In the genomic region with DNA sequence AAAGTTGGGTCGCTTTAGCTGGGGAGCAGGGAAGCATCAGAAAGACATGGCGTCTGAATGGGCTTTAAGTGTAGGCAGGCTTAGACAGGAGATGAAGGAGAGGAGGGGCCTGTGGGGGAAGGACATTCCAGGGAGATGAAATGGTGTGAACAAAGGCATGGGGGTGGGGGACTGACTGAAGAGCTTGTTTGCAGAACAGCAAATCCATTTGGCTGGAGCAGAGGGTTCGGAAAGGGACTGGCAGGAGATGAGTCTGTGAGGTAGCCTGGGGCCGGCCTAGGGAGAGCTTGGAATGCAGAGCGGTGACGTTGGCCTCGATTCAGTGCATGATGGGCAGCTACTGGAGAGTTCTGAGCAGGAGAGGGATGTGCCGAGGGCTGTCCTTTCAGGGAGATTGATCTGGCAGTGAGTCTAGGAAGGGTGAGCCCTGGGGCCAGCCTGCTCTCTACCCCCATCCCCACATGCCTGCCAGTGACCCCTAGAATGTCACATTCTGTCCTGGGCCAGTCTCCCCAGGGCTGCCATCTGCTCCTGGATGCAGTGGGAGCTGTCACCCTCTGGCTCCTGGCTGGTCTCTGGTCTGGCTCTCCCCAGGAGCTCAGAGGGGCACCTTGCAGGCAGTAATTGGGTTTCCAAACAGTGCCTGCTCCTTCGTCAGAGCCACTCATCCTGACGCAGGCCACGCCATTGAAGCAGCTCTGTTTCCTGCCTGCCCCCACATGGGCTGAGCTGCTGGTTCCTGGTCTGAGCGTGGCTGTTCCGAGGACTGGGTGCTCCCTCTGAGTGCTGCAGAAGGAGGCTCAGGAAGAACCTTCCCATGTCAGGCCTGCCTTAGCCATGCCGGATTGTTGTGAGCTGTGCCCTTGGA, we compare ENCODE assay signal across 8 cellular contexts. TPM values are rescaled to one million over a fixed set of nuclear protein-coding genes. Genes with fewer than 3 reads are reported as not detected.
A peak's percentile ranks its signal among the peaks of the same experiment; 100 is the strongest.
DNase-seq lines count a peak whose midpoint lies in the region; ATAC-seq, FAIRE-seq and TF ChIP-seq lines count a peak whose summit lies in the region.

No MANE protein-coding gene starts in this region.

- 66 to 83% methylated on average over 8 to 14 of the region's 14 CpGs for WGBS in body of pancreas, 2 donors

- intact Hi-C loops in body of pancreas (cut with DNase I), result loop anchor here (2.0 kb wide), 1 partner anchor 95 kb away; no protein-coding TSS in a partner anchor

- H3K9me3 ChIP-seq in body of pancreas, result no peaks in the 10 kb centered on the region

- H3K4me3 ChIP-seq in body of pancreas (no peak overlapping the region), skeletal muscle cell (ENCODE audit: low read depth, low read length) (no peak overlapping the region)

- peak overlapping the region in 2 of 4 donors; percentile 27 to 51 for H3K27ac ChIP-seq in body of pancreas

- DNase-seq in HTR-8/SVneo (ENCODE audit: insufficient read length, low spot score) (peak; percentile 54), body of pancreas (peak in 3 of 4 donors; percentile 28 to 54 (median 34)), hypothalamus (lab: John Stamatoyannopoulos, UW) (peak in 43 of 51 donors; percentile 4 to 81 (median 49)), skeletal muscle cell (ENCODE audit: low read depth) (peak; percentile 99), NCI-H1105 (lab: John Stamatoyannopoulos, UW) (no peak)

- no peaks in the 10 kb centered on the region for H3K27me3 ChIP-seq in body of pancreas

- FAIRE-seq in HTR-8/SVneo (lab: Jason Lieb, UNC), result peak; percentile 64

- H3K36me3 ChIP-seq in body of pancreas (replicated peaks in 1 of 2; ENCODE audit: insufficient read depth in 1 of 2, low read depth in 2 of 2), result peaks cover 0 to 26% of the 10 kb centered on the region in 2 donors

- no peak for TF ChIP-seq CTCF in body of pancreas (IDR thresholded peaks at IDR 0.05)

- TF ChIP-seq POLR2A in body of pancreas (IDR thresholded peaks at IDR 0.05), result no peak

- no peaks in the 10 kb centered on the region for H3K4me1 ChIP-seq in body of pancreas

- ATAC-seq in body of pancreas (peak; percentile 29), HG03442 (IDR thresholded peaks at IDR 0.05; ENCODE audit: unreplicated experiment) (no peak), GM18867 (IDR thresholded peaks at IDR 0.05; ENCODE audit: unreplicated experiment) (no peak), HG03175 (IDR thresholded peaks at IDR 0.05; ENCODE audit: unreplicated experiment) (no peak)

RNA-seq across cellular contexts. Expression of a gene that starts 22.3 kb away (rescaled TPM):
- total RNA-seq in body of pancreas, result 10 to 100 TPM in 1 of 2 donors, 1 to 10 TPM in 1; 8.6 to 20.0 TPM

RNA-seq across cellular contexts. Expression of a gene that starts 42.2 kb away (rescaled TPM):
- 100 to 1,000 TPM; 107 to 129 TPM for total RNA-seq in body of pancreas
